ENCODE assay signal across 24 cellular contexts in the genomic region with DNA sequence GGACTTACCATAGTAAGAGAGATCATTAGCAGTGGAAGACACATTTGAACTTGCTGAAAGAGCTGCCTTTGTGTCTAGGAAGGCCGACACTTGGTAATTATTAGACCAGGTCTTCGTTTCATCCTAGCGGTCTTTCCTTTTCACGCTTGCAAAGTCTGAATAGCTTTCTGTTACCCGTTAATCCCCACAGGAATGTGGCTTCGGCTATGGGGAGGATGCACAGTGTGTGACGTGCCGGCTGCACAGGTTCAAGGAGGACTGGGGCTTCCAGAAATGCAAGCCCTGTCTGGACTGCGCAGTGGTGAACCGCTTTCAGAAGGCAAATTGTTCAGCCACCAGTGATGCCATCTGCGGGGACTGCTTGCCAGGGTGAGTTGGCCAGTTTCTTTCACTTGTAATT. TPM values are rescaled to one million over a fixed set of nuclear protein-coding genes. Genes with fewer than 3 reads are reported as not detected.
DNase-seq lines count a peak whose midpoint lies in the region; ATAC-seq, FAIRE-seq and TF ChIP-seq lines count a peak whose summit lies in the region.
"Had no signal": no experiment of that assay in that cellular context is flagged by ENCODE, and none has a peak within 500 bp of the region (broad histone marks: within the 10 kb centered on the region; RNA-seq: fewer than 3 reads in every experiment).

No MANE protein-coding gene starts in this region.

- H3K9me3 Mint-ChIP-seq in neural crest cell (no peaks in the 10 kb centered on the region), T-cell (no peaks in the 10 kb centered on the region)
- H3K9me3 Mint-ChIP-seq: activated naive CD8-positive, alpha-beta T cell treated with anti-CD3 and anti-CD28 coated beads, Interleukin-2, amount 10 ng/mL, durations not matched to agents 7 days and 5 days; activated T-helper 2 cell treated with anti-CD3 and anti-CD28 coated beads, Interferon-gamma antibody, Interleukin-2, Interleukin-4, amounts not matched to agents 10 μg/mL and 5 μg/mL and 100 μg/mL, durations not matched to agents 14 hours and 24 hours and 36 hours had no signal

- H3K27me3 Mint-ChIP-seq in neural crest cell (ENCODE audit: low read depth) (no peaks in the 10 kb centered on the region), T-cell (peaks cover 17 to 19% of the 10 kb centered on the region in 2 donors)

- DNase-seq in Caki2 (ENCODE audit: low read depth) (peak; percentile 70), RCC 7860 (ENCODE audit: low spot score) (peak; percentile 94), neural crest cell (ENCODE audit: low read depth, low spot score) (no peak), NCI-H1436 (lab: John Stamatoyannopoulos, UW) (no peak), T-cell (no peak)
- DNase-seq: activated CD4-positive, alpha-beta T cell treated with anti-CD3 and anti-CD28 coated beads for 4 hours; activated CD8-positive, alpha-beta memory T cell treated with anti-CD3 and anti-CD28 coated beads, Interleukin-2, amount 10 ng/mL, durations not matched to agents 7 days and 5 days; activated naive CD8-positive, alpha-beta T cell treated with anti-CD3 and anti-CD28 coated beads, Interleukin-2, amount 10 ng/mL, durations not matched to agents 7 days and 5 days; DMS 273 treated with DMSO at 0.1 percent for 48 hours; GDM1; islet precursor cell; mammary epithelial cell; naive B cell; NCI-H2171 treated with DMSO at 0.1 percent for 48 hours; NCI-H526; stimulated activated naive CD4-positive, alpha-beta T cell treated with Interleukin-2 at 50 U/mL for 16 hours; tibial artery had no signal

- no peak for TF ChIP-seq CTCF in neural crest cell (conservative IDR thresholded peaks at IDR 0.05)

- peaks cover 15% of the 10 kb centered on the region for H3K36me3 Mint-ChIP-seq in neural crest cell (ENCODE audit: low read depth)
- H3K36me3 Mint-ChIP-seq in T-cell: no peaks in the 10 kb centered on the region
- H3K36me3 Mint-ChIP-seq: activated CD8-positive, alpha-beta memory T cell treated with anti-CD3 and anti-CD28 coated beads, Interleukin-2, amount 10 ng/mL, durations not matched to agents 7 days and 5 days; activated naive CD8-positive, alpha-beta T cell treated with anti-CD3 and anti-CD28 coated beads, Interleukin-2, amount 10 ng/mL, durations not matched to agents 7 days and 5 days; CD14-positive monocyte; naive B cell had no signal

- in situ Hi-C loops in Caki2 (cut with HindIII; ENCODE audit: low pct_unique_long_range_greater_than_20kb, low sequenced_read_pairs): no loop called here

- FAIRE-seq in RCC 7860 (lab: Jason Lieb, UNC): peak; percentile 95
- FAIRE-seq: bronchial epithelial cell, H54 had no signal

- POLR2A ChIA-PET in T-cell (lab: Charles Lee): no interaction called here

- CTCF ChIA-PET in T-cell (lab: Charles Lee): no interaction called here

- ATAC-seq in esophagus mucosa (peak; percentile 83), HG02870 (IDR thresholded peaks at IDR 0.05; ENCODE audit: unreplicated experiment) (no peak), T-cell (replicated peaks in 1 of 4) (no peak), GM19455 (IDR thresholded peaks at IDR 0.05; ENCODE audit: unreplicated experiment) (no peak)
- ATAC-seq: activated CD8-positive, alpha-beta memory T cell treated with anti-CD3 and anti-CD28 coated beads, Interleukin-2, amount 10 ng/mL, durations not matched to agents 7 days and 5 days had no signal

- H3K27ac Mint-ChIP-seq in neural crest cell (ENCODE audit: unreplicated experiment): peak overlapping the region; percentile 91
- H3K27ac Mint-ChIP-seq in T-cell: no peak overlapping the region
- H3K27ac Mint-ChIP-seq: activated CD8-positive, alpha-beta memory T cell treated with anti-CD3 and anti-CD28 coated beads, Interleukin-2, amount 10 ng/mL, durations not matched to agents 7 days and 5 days; activated naive CD8-positive, alpha-beta T cell treated with anti-CD3 and anti-CD28 coated beads, Interleukin-2, amount 10 ng/mL, durations not matched to agents 7 days and 5 days; activated T-helper 2 cell treated with anti-CD3 and anti-CD28 coated beads, Interferon-gamma antibody, Interleukin-2, Interleukin-4, amounts not matched to agents 10 μg/mL and 5 μg/mL and 100 μg/mL, durations not matched to agents 14 hours and 24 hours and 36 hours; CD14-positive monocyte; naive B cell had no signal

- H3K4me3 Mint-ChIP-seq in neural crest cell (peak overlapping the region; percentile 18), T-cell (no peak overlapping the region)
- H3K4me3 Mint-ChIP-seq: activated CD8-positive, alpha-beta memory T cell treated with anti-CD3 and anti-CD28 coated beads, Interleukin-2, amount 10 ng/mL, durations not matched to agents 7 days and 5 days; activated naive CD8-positive, alpha-beta T cell treated with anti-CD3 and anti-CD28 coated beads, Interleukin-2, amount 10 ng/mL, durations not matched to agents 7 days and 5 days; CD14-positive monocyte; naive B cell had no signal

- H3K4me1 Mint-ChIP-seq in neural crest cell: peaks cover 53% of the 10 kb centered on the region
- H3K4me1 Mint-ChIP-seq in T-cell: peaks cover 4% of the 10 kb centered on the region in 3 donors
- H3K4me1 Mint-ChIP-seq: activated CD8-positive, alpha-beta memory T cell treated with anti-CD3 and anti-CD28 coated beads, Interleukin-2, amount 10 ng/mL, durations not matched to agents 7 days and 5 days had no signal

RNA-seq across cellular contexts. Expression of a gene that starts 45.5 kb away (rescaled TPM):
- 2.3 and 11.4 TPM in 2 replicates for total RNA-seq in Caki2 (2014; rRNA removed; shearing (Covaris generic); ENCODE audit: low replicate concordance)
- total RNA-seq in esophagus mucosa (13.1 TPM), neural crest cell (74.8 and 76.1 TPM in 2 replicates), T-cell (under 1 TPM in 4 of 5 donors, not detected in 1; 0.19 to 0.35 (median 0.24) TPM)
- total RNA-seq: activated naive CD8-positive, alpha-beta T cell treated with anti-CD3 and anti-CD28 coated beads, Interleukin-2, amount 10 ng/mL, durations not matched to agents 7 days and 5 days; activated T-helper 2 cell treated with anti-CD3 and anti-CD28 coated beads, Interferon-gamma antibody, Interleukin-2, Interleukin-4, amounts not matched to agents 10 μg/mL and 5 μg/mL and 100 μg/mL, durations not matched to agents 14 hours and 24 hours and 36 hours had no signal

Comparison
In these comparisons a context has a peak if more than half of its experiments do, and no peak if none do; other contexts are left out.
1. DNase-seq: peak in Caki2 (single experiment) and RCC 7860 (single experiment); none in neural crest cell (single experiment), NCI-H1436 (single experiment) and T-cell (0 of 34).